Comparison of ENCODE assay signal across 1 cellular context in the genomic region with DNA sequence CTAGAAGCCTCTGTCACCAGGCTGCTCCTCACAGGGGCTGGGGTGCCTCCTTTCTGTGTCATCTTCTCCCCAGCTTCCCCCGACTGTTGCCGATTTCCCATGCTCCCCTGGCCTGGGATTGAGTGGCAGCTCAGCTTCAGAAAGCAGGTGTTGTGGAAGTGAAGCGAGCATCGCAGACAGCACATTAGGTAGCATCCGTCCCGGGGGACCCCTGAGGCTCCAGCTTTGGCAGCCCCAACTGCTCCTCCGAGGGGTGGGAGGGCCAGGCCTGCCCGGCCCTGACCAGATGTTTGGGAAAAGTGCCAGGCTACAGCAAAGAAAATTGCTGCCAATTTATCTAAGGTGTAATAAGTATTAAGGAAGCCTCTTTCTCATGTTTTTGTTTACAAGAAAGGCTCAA.
TF ChIP-seq lines count a peak whose summit lies in the region.

No MANE protein-coding gene starts in this region.

TF ChIP-seq in GM23338, 12 proteins besides CTCF, POLR2A, EP300 and RAD21 (continued from another document):
- TF ChIP-seq, protein P1, sequence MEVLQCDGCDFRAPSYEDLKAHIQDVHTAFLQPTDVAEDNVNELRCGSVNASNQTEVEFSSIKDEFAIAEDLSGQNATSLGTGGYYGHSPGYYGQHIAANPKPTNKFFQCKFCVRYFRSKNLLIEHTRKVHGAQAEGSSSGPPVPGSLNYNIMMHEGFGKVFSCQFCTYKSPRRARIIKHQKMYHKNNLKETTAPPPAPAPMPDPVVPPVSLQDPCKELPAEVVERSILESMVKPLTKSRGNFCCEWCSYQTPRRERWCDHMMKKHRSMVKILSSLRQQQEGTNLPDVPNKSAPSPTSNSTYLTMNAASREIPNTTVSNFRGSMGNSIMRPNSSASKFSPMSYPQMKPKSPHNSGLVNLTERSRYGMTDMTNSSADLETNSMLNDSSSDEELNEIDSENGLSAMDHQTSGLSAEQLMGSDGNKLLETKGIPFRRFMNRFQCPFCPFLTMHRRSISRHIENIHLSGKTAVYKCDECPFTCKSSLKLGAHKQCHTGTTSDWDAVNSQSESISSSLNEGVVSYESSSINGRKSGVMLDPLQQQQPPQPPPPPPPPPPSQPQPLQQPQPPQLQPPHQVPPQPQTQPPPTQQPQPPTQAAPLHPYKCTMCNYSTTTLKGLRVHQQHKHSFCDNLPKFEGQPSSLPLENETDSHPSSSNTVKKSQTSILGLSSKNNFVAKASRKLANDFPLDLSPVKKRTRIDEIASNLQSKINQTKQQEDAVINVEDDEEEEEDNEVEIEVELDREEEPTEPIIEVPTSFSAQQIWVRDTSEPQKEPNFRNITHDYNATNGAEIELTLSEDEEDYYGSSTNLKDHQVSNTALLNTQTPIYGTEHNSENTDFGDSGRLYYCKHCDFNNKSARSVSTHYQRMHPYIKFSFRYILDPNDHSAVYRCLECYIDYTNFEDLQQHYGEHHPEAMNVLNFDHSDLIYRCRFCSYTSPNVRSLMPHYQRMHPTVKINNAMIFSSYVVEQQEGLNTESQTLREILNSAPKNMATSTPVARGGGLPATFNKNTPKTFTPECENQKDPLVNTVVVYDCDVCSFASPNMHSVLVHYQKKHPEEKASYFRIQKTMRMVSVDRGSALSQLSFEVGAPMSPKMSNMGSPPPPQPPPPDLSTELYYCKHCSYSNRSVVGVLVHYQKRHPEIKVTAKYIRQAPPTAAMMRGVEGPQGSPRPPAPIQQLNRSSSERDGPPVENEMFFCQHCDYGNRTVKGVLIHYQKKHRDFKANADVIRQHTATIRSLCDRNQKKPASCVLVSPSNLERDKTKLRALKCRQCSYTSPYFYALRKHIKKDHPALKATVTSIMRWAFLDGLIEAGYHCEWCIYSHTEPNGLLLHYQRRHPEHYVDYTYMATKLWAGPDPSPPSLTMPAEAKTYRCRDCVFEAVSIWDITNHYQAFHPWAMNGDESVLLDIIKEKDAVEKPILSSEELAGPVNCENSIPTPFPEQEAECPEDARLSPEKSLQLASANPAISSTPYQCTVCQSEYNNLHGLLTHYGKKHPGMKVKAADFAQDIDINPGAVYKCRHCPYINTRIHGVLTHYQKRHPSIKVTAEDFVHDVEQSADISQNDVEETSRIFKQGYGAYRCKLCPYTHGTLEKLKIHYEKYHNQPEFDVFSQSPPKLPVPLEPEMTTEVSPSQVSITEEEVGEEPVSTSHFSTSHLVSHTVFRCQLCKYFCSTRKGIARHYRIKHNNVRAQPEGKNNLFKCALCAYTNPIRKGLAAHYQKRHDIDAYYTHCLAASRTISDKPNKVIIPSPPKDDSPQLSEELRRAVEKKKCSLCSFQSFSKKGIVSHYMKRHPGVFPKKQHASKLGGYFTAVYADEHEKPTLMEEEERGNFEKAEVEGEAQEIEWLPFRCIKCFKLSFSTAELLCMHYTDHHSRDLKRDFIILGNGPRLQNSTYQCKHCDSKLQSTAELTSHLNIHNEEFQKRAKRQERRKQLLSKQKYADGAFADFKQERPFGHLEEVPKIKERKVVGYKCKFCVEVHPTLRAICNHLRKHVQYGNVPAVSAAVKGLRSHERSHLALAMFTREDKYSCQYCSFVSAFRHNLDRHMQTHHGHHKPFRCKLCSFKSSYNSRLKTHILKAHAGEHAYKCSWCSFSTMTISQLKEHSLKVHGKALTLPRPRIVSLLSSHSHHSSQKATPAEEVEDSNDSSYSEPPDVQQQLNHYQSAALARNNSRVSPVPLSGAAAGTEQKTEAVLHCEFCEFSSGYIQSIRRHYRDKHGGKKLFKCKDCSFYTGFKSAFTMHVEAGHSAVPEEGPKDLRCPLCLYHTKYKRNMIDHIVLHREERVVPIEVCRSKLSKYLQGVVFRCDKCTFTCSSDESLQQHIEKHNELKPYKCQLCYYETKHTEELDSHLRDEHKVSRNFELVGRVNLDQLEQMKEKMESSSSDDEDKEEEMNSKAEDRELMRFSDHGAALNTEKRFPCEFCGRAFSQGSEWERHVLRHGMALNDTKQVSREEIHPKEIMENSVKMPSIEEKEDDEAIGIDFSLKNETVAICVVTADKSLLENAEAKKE (CRISPR knock-in tag; IDR thresholded peaks at IDR 0.05) = no peak
- no peak for TF ChIP-seq CREB1 (CRISPR knock-in tag; IDR thresholded peaks at IDR 0.05; ENCODE audit: low read depth)
- TF ChIP-seq EZH2phosphoT487 (IDR thresholded peaks at IDR 0.05; ENCODE audit: unreplicated experiment) = no peak
